ENCODE assay signal across 19 cellular contexts in the genomic region with DNA sequence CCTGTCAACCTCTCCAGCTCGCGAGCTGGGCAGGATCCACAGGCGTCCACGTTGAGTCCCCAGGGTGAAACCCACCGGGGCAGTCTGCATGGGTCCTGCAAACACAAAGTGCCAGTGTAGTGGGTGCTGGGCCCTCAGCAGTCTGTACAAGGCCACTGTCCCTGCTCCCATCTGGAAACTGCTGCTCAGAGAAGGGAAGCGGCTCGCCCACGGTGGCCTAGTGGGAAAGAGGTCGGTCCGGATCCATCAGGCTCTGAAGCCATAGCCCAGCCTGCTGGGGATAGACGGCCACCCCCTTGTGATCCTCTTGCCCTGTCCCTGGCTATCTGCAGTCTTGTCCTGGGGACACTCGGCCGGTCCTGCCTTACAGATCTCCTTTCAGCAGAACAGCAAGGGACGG. TPM values are rescaled to one million over a fixed set of nuclear protein-coding genes. Genes with fewer than 3 reads are reported as not detected.
DNase-seq lines count a peak whose midpoint lies in the region; ATAC-seq, FAIRE-seq and TF ChIP-seq lines count a peak whose summit lies in the region.
"Had no signal": no experiment of that assay in that cellular context is flagged by ENCODE, and none has a peak within 500 bp of the region (broad histone marks: within the 10 kb centered on the region; RNA-seq: fewer than 3 reads in every experiment).

No MANE protein-coding gene starts in this region.

- CTCF ChIA-PET in HepG2 (lab: Yijun Ruan, JAX; ENCODE audit: low intra/inter-chr PET ratio, low total read pairs), result no interaction called here

- no peak for FAIRE-seq in HepG2 (lab: Jason Lieb, UNC)
- FAIRE-seq: urothelium cell line had no signal

- no peak overlapping the region for H3K27ac Mint-ChIP-seq in mesothelial cell of epicardium
- H3K27ac Mint-ChIP-seq: activated B cell treated with CpG ODN at 0.5 μM for 24 hours; activated CD8-positive, alpha-beta T cell treated with anti-CD3 and anti-CD28 coated beads, Interleukin-2, amount 10 ng/mL, durations not matched to agents 7 days and 5 days; activated naive CD8-positive, alpha-beta T cell treated with anti-CD3 and anti-CD28 coated beads for 36 hours; CD4-positive, alpha-beta T cell; natural killer cell; stimulated activated naive CD8-positive, alpha-beta T cell treated with anti-CD3 and anti-CD28 coated beads, Interleukin-15, Interleukin-2, amounts not matched to agents 100 ng/mL and 50 ng/mL, for 24 hours; T-helper 17 cell had no signal

- H3K27me3 ChIP-seq in HepG2 (ENCODE audit: control insufficient read depth in 1 of 2, insufficient read depth in 2 of 2, low read length in 2 of 2), result peaks cover 27 to 69% of the 10 kb centered on the region in 2 experiments
- peaks cover 0 to 8% of the 10 kb centered on the region in 2 donors for H3K27me3 ChIP-seq in right lobe of liver
- no peaks in the 10 kb centered on the region for H3K27me3 ChIP-seq in vagina

- WGBS in HepG2 (ENCODE audit: low lambda C conversion rate), result no CpG with 5 or more reads among the region's 14 CpGs
- WGBS in right lobe of liver (ENCODE audit: insufficient coverage, low coverage, low lambda C conversion rate, missing lambda C conversion rate), result 56% methylated on average over 6 of the region's 14 CpGs

- H3K4me3 Mint-ChIP-seq in mesothelial cell of epicardium, result peak overlapping the region; percentile 20
- H3K4me3 Mint-ChIP-seq: activated B cell treated with CpG ODN at 0.5 μM for 24 hours; activated CD8-positive, alpha-beta T cell treated with anti-CD3 and anti-CD28 coated beads, Interleukin-2, amount 10 ng/mL, durations not matched to agents 7 days and 5 days; activated naive CD8-positive, alpha-beta T cell treated with anti-CD3 and anti-CD28 coated beads for 36 hours; CD4-positive, alpha-beta T cell; natural killer cell; stimulated activated naive CD8-positive, alpha-beta T cell treated with anti-CD3 and anti-CD28 coated beads, Interleukin-15, Interleukin-2, amounts not matched to agents 100 ng/mL and 50 ng/mL, for 24 hours; T-helper 17 cell had no signal

- no peak for TF ChIP-seq POLR2A in HepG2 (IDR thresholded peaks at IDR 0.05; ENCODE audit: insufficient read depth in 1 of 2, low read depth in 2 of 2, low read length in 2 of 2)
- no peak for TF ChIP-seq POLR2A in right lobe of liver (IDR thresholded peaks at IDR 0.05)
- no peak for TF ChIP-seq POLR2A in vagina (IDR thresholded peaks at IDR 0.05)

- H3K27ac ChIP-seq in HepG2 (ENCODE audit: extremely low read length, insufficient read depth, low read length), result no peak overlapping the region
- H3K27ac ChIP-seq in right lobe of liver, result no peak overlapping the region
- peak overlapping the region; percentile 45 for H3K27ac ChIP-seq in vagina
- H3K27ac ChIP-seq: breast epithelium had no signal

- ATAC-seq in HepG2 (peak; percentile 19), right lobe of liver (no peak)
- ATAC-seq: activated CD8-positive, alpha-beta T cell treated with anti-CD3 and anti-CD28 coated beads, Interleukin-2, amount 10 ng/mL, durations not matched to agents 7 days and 5 days; natural killer cell; T-helper 17 cell had no signal

- TF ChIP-seq RAD21 in HepG2 (CRISPR knock-in tag; IDR thresholded peaks at IDR 0.05), result no peak

- H3K4me1 ChIP-seq in HepG2 (ENCODE audit: insufficient read depth, low read length), result peaks cover 42% of the 10 kb centered on the region
- H3K4me1 ChIP-seq in right lobe of liver, result no peaks in the 10 kb centered on the region
- H3K4me1 ChIP-seq in vagina, result peaks cover 45% of the 10 kb centered on the region
- H3K4me1 ChIP-seq: breast epithelium had no signal

- DNase-seq in HepG2 (ENCODE audit: low spot score) (no peak), right lobe of liver (no peak), mesothelial cell of epicardium (ENCODE audit: low spot score in 2 of 2, unreplicated experiment in 2 of 2) (no peak), vagina (ENCODE audit: extremely low spot score in 2 of 2) (no peak), GOT3 (lab: John Stamatoyannopoulos, UW) (no peak)
- no peak for DNase-seq in activated T-cell treated with anti-CD3 and anti-CD28 coated beads, Interleukin-2, amount 50 U/mL, for 1 hour
- DNase-seq: activated B cell treated with CpG ODN at 0.5 μM for 24 hours; activated CD8-positive, alpha-beta T cell treated with anti-CD3 and anti-CD28 coated beads, Interleukin-2, amount 10 ng/mL, durations not matched to agents 7 days and 5 days; activated naive CD8-positive, alpha-beta T cell treated with anti-CD3 and anti-CD28 coated beads for 36 hours; CD4-positive, alpha-beta T cell; glutamatergic neuron; natural killer cell; NCI-H2029 treated with DMSO at 0.1 percent for 48 hours; NCI-H510A; SHP77 treated with DMSO at 0.1 percent for 48 hours; T-helper 17 cell had no signal

- H3K4me2 ChIP-seq in HepG2 (ENCODE audit: low read depth, low read length), result peak overlapping the region; percentile 41

- BruUV-seq in HepG2 (replicated peaks; lab: Mats Ljungman, UMichigan), result no TSS peak

- no peaks in the 10 kb centered on the region for H4K20me1 ChIP-seq in HepG2 (ENCODE audit: insufficient read depth, low read length)

- H3K36me3 ChIP-seq in HepG2 (replicated peaks in 1 of 2; ENCODE audit: control insufficient read depth in 1 of 2, insufficient read depth in 2 of 2, low read length in 2 of 2), result no peaks in the 10 kb centered on the region
- no peaks in the 10 kb centered on the region for H3K36me3 ChIP-seq in right lobe of liver
- no peaks in the 10 kb centered on the region for H3K36me3 ChIP-seq in vagina
- H3K36me3 ChIP-seq: breast epithelium had no signal

- no peaks in the 10 kb centered on the region for H3K36me3 Mint-ChIP-seq in mesothelial cell of epicardium
- H3K36me3 Mint-ChIP-seq: activated naive CD8-positive, alpha-beta T cell treated with anti-CD3 and anti-CD28 coated beads for 36 hours; natural killer cell had no signal

- H3K79me2 ChIP-seq in HepG2 (ENCODE audit: insufficient read depth, low read length), result no peaks in the 10 kb centered on the region

- H3K4me3 ChIP-seq in HepG2 (replicated peaks in 1 of 3; ENCODE audit: insufficient read depth in 1 of 3, low read depth in 2 of 3, low read length in 3 of 3) (peak overlapping the region in 2 of 3 experiments; percentile 13 to 29; a peak in 2 of 6 replicates), right lobe of liver (no peak overlapping the region), vagina (no peak overlapping the region)

- intact Hi-C loops in HepG2 (cut with micrococcal nuclease; ENCODE audit: unreplicated experiment) (no loop called here), right lobe of liver (cut with DNase I) (no loop called here), vagina (cut with DNase I) (no loop called here)

- POLR2A ChIA-PET in HepG2 (lab: Yijun Ruan, JAX), result interaction anchor here (1.3 to 2.0 kb wide), 2 partner anchors 20 to 75 kb away, joined by 5 to 7 read pairs; no protein-coding TSS in a partner anchor

- no peak overlapping the region for H3K9ac ChIP-seq in HepG2 (ENCODE audit: insufficient read depth, low read depth, low read length)

- H3K9me3 Mint-ChIP-seq in mesothelial cell of epicardium, result no peaks in the 10 kb centered on the region
- H3K9me3 Mint-ChIP-seq: activated B cell treated with CpG ODN at 0.5 μM for 24 hours; activated naive CD8-positive, alpha-beta T cell treated with anti-CD3 and anti-CD28 coated beads for 36 hours; CD4-positive, alpha-beta T cell; natural killer cell; stimulated activated naive CD8-positive, alpha-beta T cell treated with anti-CD3 and anti-CD28 coated beads, Interleukin-15, Interleukin-2, amounts not matched to agents 100 ng/mL and 50 ng/mL, for 24 hours had no signal

- no peaks in the 10 kb centered on the region for H3K9me3 ChIP-seq in HepG2 (ENCODE audit: low read length)
- H3K9me3 ChIP-seq in right lobe of liver, result no peaks in the 10 kb centered on the region
- H3K9me3 ChIP-seq in vagina, result no peaks in the 10 kb centered on the region
- H3K9me3 ChIP-seq: breast epithelium had no signal

- in situ Hi-C loops in HepG2 (cut with HindIII; ENCODE audit: extremely low pct_ligation_motif_present, low pct_unique_long_range_greater_than_20kb), result no loop called here

- TF ChIP-seq CTCF in HepG2 (CRISPR knock-in tag; IDR thresholded peaks at IDR 0.05) (no peak), right lobe of liver (IDR thresholded peaks at IDR 0.05) (no peak), mesothelial cell of epicardium (IDR thresholded peaks at IDR 0.05; ENCODE audit: unreplicated experiment) (no peak), vagina (IDR thresholded peaks at IDR 0.05) (no peak)

- H3K27me3 Mint-ChIP-seq in mesothelial cell of epicardium (ENCODE audit: low read depth), result peaks cover 86% of the 10 kb centered on the region

- TF ChIP-seq EP300 in HepG2 (IDR thresholded peaks at IDR 0.05; ENCODE audit: low read depth in 2 of 2, low read length in 2 of 2) (no peak), HepG2 (CRISPR knock-in tag; IDR thresholded peaks at IDR 0.05; ENCODE audit: borderline replicate concordance) (no peak)

- no peak overlapping the region for H2AFZ ChIP-seq in HepG2 (ENCODE audit: low read length)

- H3K4me1 Mint-ChIP-seq in mesothelial cell of epicardium, result peaks cover 3% of the 10 kb centered on the region

RNA-seq across cellular contexts. Expression of gene DIRAS1, which starts 2.6 kb away (rescaled TPM):
- total RNA-seq in HepG2 (2016; rRNA removed; fragmentation: Illumina TruSeq; extraction: Trizol) (0.97 and 1.2 TPM in 2 replicates), right lobe of liver (1 to 10 TPM in 1 of 6 experiments, under 1 TPM in 1, not detected in 4; 0.19 to 1.6 TPM), mesothelial cell of epicardium (3.0 to 3.5 TPM (median 3.2 TPM) in 3 replicates), vagina (2.0 TPM)
- 0.61 and 0.62 TPM in 2 replicates for total RNA-seq in HepG2 (2016; cell fraction: cytosol; rRNA removed; fragmentation: Illumina TruSeq; extraction: Trizol; ENCODE audit: low read depth)
- total RNA-seq in HepG2 (2016; cell fraction: insoluble cytoplasmic fraction; rRNA removed; fragmentation: Illumina TruSeq; extraction: Trizol), result 1.0 and 1.1 TPM in 2 replicates
- 1.3 and 1.6 TPM in 2 replicates for total RNA-seq in HepG2 (2016; cell fraction: membrane; rRNA removed; fragmentation: Illumina TruSeq; extraction: Trizol)
- total RNA-seq in HepG2 (2016; cell fraction: nucleus; rRNA removed; fragmentation: Illumina TruSeq; extraction: Trizol), result 0.56 and 0.94 TPM in 2 replicates
- 1.8 and 2.9 TPM in 2 replicates for polyA plus RNA-seq in HepG2 (2011; rRNA removed)
- polyA plus RNA-seq in HepG2 (2011; cell fraction: cytosol; rRNA removed), result 1.7 and 2.2 TPM in 2 replicates
- polyA plus RNA-seq in HepG2 (2011; cell fraction: nucleus; rRNA removed), result 2.6 and 3.2 TPM in 2 replicates
- polyA plus RNA-seq in HepG2 (2012), result 1.3 and 1.7 TPM in 2 replicates
- polyA plus RNA-seq in HepG2 (2016; cell fraction: cytosol; fragmentation: Illumina TruSeq; extraction: Trizol; ENCODE audit: low read depth), result 0.97 and 1.5 TPM in 2 replicates
- polyA plus RNA-seq in HepG2 (2016; cell fraction: insoluble cytoplasmic fraction; fragmentation: Illumina TruSeq; extraction: Trizol; ENCODE audit: low read depth), result 1.7 and 2.5 TPM in 2 replicates
- 1.8 and 1.9 TPM in 2 replicates for polyA plus RNA-seq in HepG2 (2016; cell fraction: membrane; fragmentation: Illumina TruSeq; extraction: Trizol; ENCODE audit: low read depth)
- polyA plus RNA-seq in HepG2 (2016; cell fraction: nucleus; fragmentation: Illumina TruSeq; extraction: Trizol; ENCODE audit: insufficient read depth, low read depth), result 1.9 and 2.0 TPM in 2 replicates
- polyA minus RNA-seq in HepG2 (2011; rRNA and poly(A)+ RNA removed; ENCODE audit: low replicate concordance), result 0.35 and 2.3 TPM in 2 replicates
- polyA minus RNA-seq in HepG2 (2011; cell fraction: cytosol; rRNA and poly(A)+ RNA removed), result 1.7 and 1.8 TPM in 2 replicates
- 0.64 and 0.75 TPM in 2 replicates for polyA minus RNA-seq in HepG2 (2011; cell fraction: nucleus; rRNA and poly(A)+ RNA removed)
- total RNA-seq: activated CD8-positive, alpha-beta T cell treated with anti-CD3 and anti-CD28 coated beads, Interleukin-2, amount 10 ng/mL, durations not matched to agents 7 days and 5 days; CD4-positive, alpha-beta T cell had no signal

RNA-seq across cellular contexts. Expression of gene SLC39A3, which starts 16.1 kb away (rescaled TPM):
- total RNA-seq in HepG2 (2016; rRNA removed; fragmentation: Illumina TruSeq; extraction: Trizol) (25.0 and 41.6 TPM in 2 replicates), right lobe of liver (10 to 100 TPM; 13.5 to 29.5 (median 19.6) TPM), mesothelial cell of epicardium (27.5 to 29.7 TPM (median 28.8 TPM) in 3 replicates), vagina (27.7 TPM)
- 28.6 and 43.2 TPM in 2 replicates for total RNA-seq in HepG2 (2016; cell fraction: cytosol; rRNA removed; fragmentation: Illumina TruSeq; extraction: Trizol; ENCODE audit: low read depth)
- 19.6 and 44.5 TPM in 2 replicates for total RNA-seq in HepG2 (2016; cell fraction: insoluble cytoplasmic fraction; rRNA removed; fragmentation: Illumina TruSeq; extraction: Trizol)
- 45.1 and 60.0 TPM in 2 replicates for total RNA-seq in HepG2 (2016; cell fraction: membrane; rRNA removed; fragmentation: Illumina TruSeq; extraction: Trizol)
- total RNA-seq in HepG2 (2016; cell fraction: nucleus; rRNA removed; fragmentation: Illumina TruSeq; extraction: Trizol), result 30.3 and 32.7 TPM in 2 replicates
- polyA plus RNA-seq in HepG2 (2011; rRNA removed), result 33.6 and 34.2 TPM in 2 replicates
- polyA plus RNA-seq in HepG2 (2011; cell fraction: cytosol; rRNA removed), result 39.9 and 48.2 TPM in 2 replicates
- polyA plus RNA-seq in HepG2 (2011; cell fraction: nucleus; rRNA removed), result 22.1 and 24.0 TPM in 2 replicates
- polyA plus RNA-seq in HepG2 (2012), result 18.4 and 30.9 TPM in 2 replicates
- 41.4 and 52.9 TPM in 2 replicates for polyA plus RNA-seq in HepG2 (2016; cell fraction: cytosol; fragmentation: Illumina TruSeq; extraction: Trizol; ENCODE audit: low read depth)
- 27.9 and 37.1 TPM in 2 replicates for polyA plus RNA-seq in HepG2 (2016; cell fraction: insoluble cytoplasmic fraction; fragmentation: Illumina TruSeq; extraction: Trizol; ENCODE audit: low read depth)
- polyA plus RNA-seq in HepG2 (2016; cell fraction: membrane; fragmentation: Illumina TruSeq; extraction: Trizol; ENCODE audit: low read depth), result 50.5 and 57.8 TPM in 2 replicates
- 65.1 and 70.7 TPM in 2 replicates for polyA plus RNA-seq in HepG2 (2016; cell fraction: nucleus; fragmentation: Illumina TruSeq; extraction: Trizol; ENCODE audit: insufficient read depth, low read depth)
- 38.4 and 71.1 TPM in 2 replicates for polyA minus RNA-seq in HepG2 (2011; rRNA and poly(A)+ RNA removed; ENCODE audit: low replicate concordance)
- 13.8 and 15.1 TPM in 2 replicates for polyA minus RNA-seq in HepG2 (2011; cell fraction: cytosol; rRNA and poly(A)+ RNA removed)
- 8.5 and 9.3 TPM in 2 replicates for polyA minus RNA-seq in HepG2 (2011; cell fraction: nucleus; rRNA and poly(A)+ RNA removed)

RNA-seq across cellular contexts. Expression of gene GNG7, which starts 21.3 kb away (rescaled TPM):
- total RNA-seq in HepG2 (2016; rRNA removed; fragmentation: Illumina TruSeq; extraction: Trizol) (1.4 and 1.7 TPM in 2 replicates), right lobe of liver (1 to 10 TPM; 1.3 to 3.7 (median 2.3) TPM), mesothelial cell of epicardium (8.2 to 8.8 TPM (median 8.5 TPM) in 3 replicates), vagina (2.0 TPM)
- 1.3 and 2.3 TPM in 2 replicates for total RNA-seq in HepG2 (2016; cell fraction: cytosol; rRNA removed; fragmentation: Illumina TruSeq; extraction: Trizol; ENCODE audit: low read depth)
- total RNA-seq in HepG2 (2016; cell fraction: insoluble cytoplasmic fraction; rRNA removed; fragmentation: Illumina TruSeq; extraction: Trizol), result 1.3 and 1.7 TPM in 2 replicates
- 2.6 and 3.1 TPM in 2 replicates for total RNA-seq in HepG2 (2016; cell fraction: membrane; rRNA removed; fragmentation: Illumina TruSeq; extraction: Trizol)
- total RNA-seq in HepG2 (2016; cell fraction: nucleus; rRNA removed; fragmentation: Illumina TruSeq; extraction: Trizol), result 1.5 TPM in 2 replicates
- polyA plus RNA-seq in HepG2 (2011; rRNA removed), result 3.3 and 3.9 TPM in 2 replicates
- 3.1 and 3.7 TPM in 2 replicates for polyA plus RNA-seq in HepG2 (2011; cell fraction: cytosol; rRNA removed)
- 6.7 and 7.8 TPM in 2 replicates for polyA plus RNA-seq in HepG2 (2011; cell fraction: nucleus; rRNA removed)
- polyA plus RNA-seq in HepG2 (2012), result 2.6 and 4.5 TPM in 2 replicates
- polyA plus RNA-seq in HepG2 (2016; cell fraction: cytosol; fragmentation: Illumina TruSeq; extraction: Trizol; ENCODE audit: low read depth), result 7.6 and 10.4 TPM in 2 replicates
- polyA plus RNA-seq in HepG2 (2016; cell fraction: insoluble cytoplasmic fraction; fragmentation: Illumina TruSeq; extraction: Trizol; ENCODE audit: low read depth), result 3.9 and 5.5 TPM in 2 replicates
- 6.5 and 9.8 TPM in 2 replicates for polyA plus RNA-seq in HepG2 (2016; cell fraction: membrane; fragmentation: Illumina TruSeq; extraction: Trizol; ENCODE audit: low read depth)
- polyA plus RNA-seq in HepG2 (2016; cell fraction: nucleus; fragmentation: Illumina TruSeq; extraction: Trizol; ENCODE audit: insufficient read depth, low read depth), result 7.6 and 8.6 TPM in 2 replicates
- 1.2 TPM in 1 of 2 replicates, not detected in the other for polyA minus RNA-seq in HepG2 (2011; rRNA and poly(A)+ RNA removed; ENCODE audit: low replicate concordance)
- polyA minus RNA-seq in HepG2 (2011; cell fraction: cytosol; rRNA and poly(A)+ RNA removed), result 1.2 and 1.7 TPM in 2 replicates
- 1.1 and 1.2 TPM in 2 replicates for polyA minus RNA-seq in HepG2 (2011; cell fraction: nucleus; rRNA and poly(A)+ RNA removed)

RNA-seq across cellular contexts. Expression of gene SGTA, which starts 59.3 kb away (rescaled TPM):
- total RNA-seq in HepG2 (2016; rRNA removed; fragmentation: Illumina TruSeq; extraction: Trizol) (47.4 and 47.5 TPM in 2 replicates), right lobe of liver (10 to 100 TPM; 21.5 to 41.7 (median 23.7) TPM), mesothelial cell of epicardium (58.2 to 64.0 TPM (median 61.3 TPM) in 3 replicates), vagina (58.4 TPM)
- 15.4 and 15.7 TPM in 2 replicates for total RNA-seq in HepG2 (2016; cell fraction: cytosol; rRNA removed; fragmentation: Illumina TruSeq; extraction: Trizol; ENCODE audit: low read depth)
- total RNA-seq in HepG2 (2016; cell fraction: insoluble cytoplasmic fraction; rRNA removed; fragmentation: Illumina TruSeq; extraction: Trizol), result 38.4 and 51.3 TPM in 2 replicates
- total RNA-seq in HepG2 (2016; cell fraction: membrane; rRNA removed; fragmentation: Illumina TruSeq; extraction: Trizol), result 36.5 and 39.1 TPM in 2 replicates
- 22.7 and 29.7 TPM in 2 replicates for total RNA-seq in HepG2 (2016; cell fraction: nucleus; rRNA removed; fragmentation: Illumina TruSeq; extraction: Trizol)
- polyA plus RNA-seq in HepG2 (2011; rRNA removed), result 43.0 and 43.9 TPM in 2 replicates
- 36.5 and 53.7 TPM in 2 replicates for polyA plus RNA-seq in HepG2 (2011; cell fraction: cytosol; rRNA removed)
- polyA plus RNA-seq in HepG2 (2011; cell fraction: nucleus; rRNA removed), result 91.7 and 100.0 TPM in 2 replicates
- 31.5 and 46.4 TPM in 2 replicates for polyA plus RNA-seq in HepG2 (2012)
- 19.4 and 21.9 TPM in 2 replicates for polyA plus RNA-seq in HepG2 (2016; cell fraction: cytosol; fragmentation: Illumina TruSeq; extraction: Trizol; ENCODE audit: low read depth)
- 59.1 and 69.1 TPM in 2 replicates for polyA plus RNA-seq in HepG2 (2016; cell fraction: insoluble cytoplasmic fraction; fragmentation: Illumina TruSeq; extraction: Trizol; ENCODE audit: low read depth)
- polyA plus RNA-seq in HepG2 (2016; cell fraction: membrane; fragmentation: Illumina TruSeq; extraction: Trizol; ENCODE audit: low read depth), result 43.4 and 44.2 TPM in 2 replicates
- 75.8 and 78.8 TPM in 2 replicates for polyA plus RNA-seq in HepG2 (2016; cell fraction: nucleus; fragmentation: Illumina TruSeq; extraction: Trizol; ENCODE audit: insufficient read depth, low read depth)
- polyA minus RNA-seq in HepG2 (2011; rRNA and poly(A)+ RNA removed; ENCODE audit: low replicate concordance), result 33.4 and 37.8 TPM in 2 replicates
- 21.6 and 25.4 TPM in 2 replicates for polyA minus RNA-seq in HepG2 (2011; cell fraction: cytosol; rRNA and poly(A)+ RNA removed)
- 12.1 and 13.1 TPM in 2 replicates for polyA minus RNA-seq in HepG2 (2011; cell fraction: nucleus; rRNA and poly(A)+ RNA removed)

Comparison
In these comparisons a context has a peak if more than half of its experiments do, and no peak if none do; other contexts are left out.
1. H3K4me3 ChIP-seq: peak in HepG2 (2 of 3); none in right lobe of liver (0 of 3) and vagina (0 of 2).